15 cellular contexts compared by ENCODE assay signal in genomic region chr7:98474558-98474957, GRCh38.
"Had no signal": no experiment of that assay in that cellular context is flagged by ENCODE, and none has a peak within 500 bp of the region (broad histone marks: within the 10 kb centered on the region; RNA-seq: fewer than 3 reads in every experiment).

No MANE protein-coding gene starts in this region.

- H3K4me3 Mint-ChIP-seq: nephron; stimulated activated naive CD8-positive, alpha-beta T cell treated with anti-CD3 and anti-CD28 coated beads, Interleukin-15, Interleukin-2, amounts not matched to agents 100 ng/mL and 50 ng/mL, for 24 hours had no signal

- DNase-seq: activated CD4-positive, alpha-beta T cell treated with anti-CD3 and anti-CD28 coated beads, Interleukin-2, amount 50 U/mL, for 48 hours; activated naive CD4-positive, alpha-beta T cell treated with anti-CD3 and anti-CD28 coated beads, Interleukin-2, amount 50 U/mL, for 16 hours; caudate nucleus; colonic mucosa; glutamatergic neuron; hypothalamus; left ventricle myocardium superior; mesenchymal stem cell; nucleus accumbens; small intestine; upper lobe of left lung had no signal

- ATAC-seq: left ventricle myocardium superior had no signal

- H3K27ac Mint-ChIP-seq: nephron; stimulated activated naive CD8-positive, alpha-beta T cell treated with anti-CD3 and anti-CD28 coated beads, Interleukin-15, Interleukin-2, amounts not matched to agents 100 ng/mL and 50 ng/mL, for 24 hours had no signal

- H3K27ac ChIP-seq: colonic mucosa, esophagus muscularis mucosa, upper lobe of left lung, VCaP had no signal

- H3K36me3 ChIP-seq: colonic mucosa, esophagus muscularis mucosa, upper lobe of left lung had no signal

- H3K27me3 ChIP-seq: colonic mucosa had no signal

- H3K9me3 Mint-ChIP-seq: nephron; stimulated activated naive CD8-positive, alpha-beta T cell treated with anti-CD3 and anti-CD28 coated beads, Interleukin-15, Interleukin-2, amounts not matched to agents 100 ng/mL and 50 ng/mL, for 24 hours had no signal

- H3K4me1 ChIP-seq: colonic mucosa had no signal

- H3K9me3 ChIP-seq: colonic mucosa, esophagus muscularis mucosa, upper lobe of left lung had no signal

- H3K4me3 ChIP-seq: colonic mucosa, esophagus muscularis mucosa, upper lobe of left lung had no signal
